ENCODE assay signal across 16 cellular contexts in genomic region chr20:25629816-25630499, GRCh38. TPM values are rescaled to one million over a fixed set of nuclear protein-coding genes. Genes with fewer than 3 reads are reported as not detected.
DNase-seq lines count a peak whose midpoint lies in the region; ATAC-seq lines count a peak whose summit lies in the region.
"Had no signal": no experiment of that assay in that cellular context is flagged by ENCODE, and none has a peak within 500 bp of the region (broad histone marks: within the 10 kb centered on the region; RNA-seq: fewer than 3 reads in every experiment).

No MANE protein-coding gene starts in this region.

- H3K4me1 Mint-ChIP-seq in activated T-helper 17 cell treated with anti-CD3 and anti-CD28 coated beads, Interleukin-2, amount 50 U/mL, for 72 hours: peaks cover 5% of the 10 kb centered on the region
- H3K4me1 Mint-ChIP-seq in stimulated activated effector memory CD8-positive, alpha-beta T cell treated with anti-CD3 and anti-CD28 coated beads, Interleukin-12 subunit alpha, Interleukin-12 subunit beta, amount 100 ng/mL, for 72 hours: no peaks in the 10 kb centered on the region
- H3K4me1 Mint-ChIP-seq: CD8-positive, alpha-beta memory T cell; IgD-negative memory B cell had no signal

- ATAC-seq in activated CD4-positive, CD25-positive, alpha-beta regulatory T cell treated with anti-CD3 and anti-CD28 coated beads, Interleukin-2, amount 50 U/mL, for 24 hours: peak; percentile 55 to 73
- peak; percentile 43 for ATAC-seq in activated T-helper 17 cell treated with anti-CD3 and anti-CD28 coated beads, Interleukin-2, amount 50 U/mL, for 72 hours (replicated peaks)
- peak; percentile 74 for ATAC-seq in stimulated activated effector memory CD8-positive, alpha-beta T cell treated with anti-CD3 and anti-CD28 coated beads, Interleukin-12 subunit alpha, Interleukin-12 subunit beta, amount 100 ng/mL, for 72 hours
- ATAC-seq: GM12878, GM23338 had no signal

- no peak overlapping the region for H3K4me3 Mint-ChIP-seq in activated T-helper 17 cell treated with anti-CD3 and anti-CD28 coated beads, Interleukin-2, amount 50 U/mL, for 72 hours
- H3K4me3 Mint-ChIP-seq in stimulated activated effector memory CD8-positive, alpha-beta T cell treated with anti-CD3 and anti-CD28 coated beads, Interleukin-12 subunit alpha, Interleukin-12 subunit beta, amount 100 ng/mL, for 72 hours: no peak overlapping the region
- H3K4me3 Mint-ChIP-seq: GM23338, H9, IgD-negative memory B cell had no signal

- H3K36me3 Mint-ChIP-seq in activated T-helper 17 cell treated with anti-CD3 and anti-CD28 coated beads, Interleukin-2, amount 50 U/mL, for 72 hours (ENCODE audit: low read depth): peaks cover 9% of the 10 kb centered on the region
- H3K36me3 Mint-ChIP-seq in stimulated activated effector memory CD8-positive, alpha-beta T cell treated with anti-CD3 and anti-CD28 coated beads, Interleukin-12 subunit alpha, Interleukin-12 subunit beta, amount 100 ng/mL, for 72 hours: peaks cover 7% of the 10 kb centered on the region

- H3K27me3 Mint-ChIP-seq in activated T-helper 17 cell treated with anti-CD3 and anti-CD28 coated beads, Interleukin-2, amount 50 U/mL, for 72 hours: no peaks in the 10 kb centered on the region
- H3K27me3 Mint-ChIP-seq: IgD-negative memory B cell had no signal

- H3K9me3 Mint-ChIP-seq in activated T-helper 17 cell treated with anti-CD3 and anti-CD28 coated beads, Interleukin-2, amount 50 U/mL, for 72 hours: peaks cover 5% of the 10 kb centered on the region
- H3K9me3 Mint-ChIP-seq in stimulated activated effector memory CD8-positive, alpha-beta T cell treated with anti-CD3 and anti-CD28 coated beads, Interleukin-12 subunit alpha, Interleukin-12 subunit beta, amount 100 ng/mL, for 72 hours: peaks cover 5% of the 10 kb centered on the region

- H3K27ac Mint-ChIP-seq in activated T-helper 17 cell treated with anti-CD3 and anti-CD28 coated beads, Interleukin-2, amount 50 U/mL, for 72 hours: no peak overlapping the region
- H3K27ac Mint-ChIP-seq in stimulated activated effector memory CD8-positive, alpha-beta T cell treated with anti-CD3 and anti-CD28 coated beads, Interleukin-12 subunit alpha, Interleukin-12 subunit beta, amount 100 ng/mL, for 72 hours: no peak overlapping the region
- H3K27ac Mint-ChIP-seq: GM23338, H9, IgD-negative memory B cell had no signal

- no peak for DNase-seq in activated CD4-positive, CD25-positive, alpha-beta regulatory T cell (lab: John Stamatoyannopoulos, UW)
- DNase-seq in EH (ENCODE audit: low read depth) (peak; percentile 64), GOT3 (lab: John Stamatoyannopoulos, UW) (no peak), NCI-H345 treated with DMSO at 0.1 percent for 48 hours (lab: John Stamatoyannopoulos, UW; ENCODE audit: unreplicated experiment) (no peak)
- no peak for DNase-seq in stimulated activated effector memory CD8-positive, alpha-beta T cell treated with anti-CD3 and anti-CD28 coated beads, Interleukin-12 subunit alpha, Interleukin-12 subunit beta, amount 100 ng/mL, for 72 hours (ENCODE audit: low spot score in 2 of 2)
- no peak for DNase-seq in activated effector memory CD4-positive, alpha-beta T cell treated with Interleukin-2 at 50 U/mL for 16 hours
- DNase-seq: Caco-2; CD8-positive, alpha-beta memory T cell; DND-41; H9 had no signal

RNA-seq across cellular contexts. Expression of gene NANP, which starts 6.1 kb away (rescaled TPM):
- 1 to 10 TPM; 7.1 to 9.4 TPM for total RNA-seq in activated T-helper 17 cell treated with anti-CD3 and anti-CD28 coated beads, Interleukin-2, amount 50 U/mL, for 72 hours

RNA-seq across cellular contexts. Expression of gene NINL, which starts 44.6 kb away (rescaled TPM):
- total RNA-seq in activated T-helper 17 cell treated with anti-CD3 and anti-CD28 coated beads, Interleukin-2, amount 50 U/mL, for 72 hours: 1 to 10 TPM; 1.7 to 4.6 TPM
- total RNA-seq: HT1080 had no signal
